19 cellular contexts compared by ENCODE assay signal in the genomic region with DNA sequence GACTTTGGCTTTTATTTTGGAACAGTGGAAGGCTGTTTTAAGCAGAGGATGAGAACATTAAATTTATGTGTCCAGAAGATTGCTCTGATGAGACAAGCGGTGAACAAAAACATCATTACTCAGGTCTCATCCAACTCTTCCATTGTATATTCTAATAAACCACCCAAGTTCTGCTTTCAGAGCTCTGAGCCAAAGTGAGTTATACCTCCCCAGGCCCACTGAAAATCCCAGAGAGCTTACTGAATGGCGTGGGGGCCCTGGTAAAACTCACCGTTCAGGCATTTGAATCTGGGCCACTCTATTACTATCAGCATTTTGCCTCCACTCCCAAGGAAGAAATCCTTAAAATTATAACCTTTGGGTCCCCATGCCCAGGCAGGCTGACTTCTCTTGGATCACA.
A peak's percentile ranks its signal among the peaks of the same experiment; 100 is the strongest.
DNase-seq lines count a peak whose midpoint lies in the region; ATAC-seq, FAIRE-seq and TF ChIP-seq lines count a peak whose summit lies in the region.
"Had no signal": no experiment of that assay in that cellular context is flagged by ENCODE, and none has a peak within 500 bp of the region (broad histone marks: within the 10 kb centered on the region; RNA-seq: fewer than 3 reads in every experiment).

No MANE protein-coding gene starts in this region.

- H3K4me1 Mint-ChIP-seq in activated T-cell treated with anti-CD3 and anti-CD28 coated beads, Interleukin-2, amount 50 U/mL, for 72 hours (ENCODE audit: low read depth): peaks cover 84% of the 10 kb centered on the region

- H3K36me3 Mint-ChIP-seq in activated T-cell treated with anti-CD3 and anti-CD28 coated beads, Interleukin-2, amount 50 U/mL, for 72 hours (ENCODE audit: insufficient read depth in 2 of 2): peaks cover 0 to 2% of the 10 kb centered on the region in 2 donors

- H3K4me3 Mint-ChIP-seq in activated T-cell treated with anti-CD3 and anti-CD28 coated beads, Interleukin-2, amount 50 U/mL, for 72 hours: peak overlapping the region; percentile 6 to 35
- H3K4me3 Mint-ChIP-seq: activated CD8-positive, alpha-beta memory T cell treated with anti-CD3 and anti-CD28 coated beads, Interleukin-2, amount 10 ng/mL, durations not matched to agents 7 days and 5 days; activated naive CD8-positive, alpha-beta T cell treated with anti-CD3 and anti-CD28 coated beads, Interleukin-2, amount 10 ng/mL, durations not matched to agents 7 days and 5 days had no signal

- H3K79me1 ChIP-seq in mesendoderm (ENCODE audit: low read length): no peaks in the 10 kb centered on the region

- H3K23ac ChIP-seq in mesendoderm (ENCODE audit: low read length): no peak overlapping the region

- no peak for FAIRE-seq in GM19239 (lab: Jason Lieb, UNC)
- FAIRE-seq: GM12892, kidney had no signal

- H3K9me3 Mint-ChIP-seq in activated T-cell treated with anti-CD3 and anti-CD28 coated beads, Interleukin-2, amount 50 U/mL, for 72 hours: no peaks in the 10 kb centered on the region
- H3K9me3 Mint-ChIP-seq: activated naive CD8-positive, alpha-beta T cell treated with anti-CD3 and anti-CD28 coated beads, Interleukin-2, amount 10 ng/mL, durations not matched to agents 7 days and 5 days had no signal

- no peak overlapping the region for H2BK15ac ChIP-seq in mesendoderm (replicated peaks; ENCODE audit: low read depth)

- H2BK120ac ChIP-seq in mesendoderm (ENCODE audit: low read depth, low read length): no peak overlapping the region

- ATAC-seq in activated T-cell treated with anti-CD3 and anti-CD28 coated beads, Interleukin-2, amount 50 U/mL, for 72 hours (replicated peaks in 1 of 2): no peak
- ATAC-seq in HG03095 (IDR thresholded peaks at IDR 0.05; ENCODE audit: unreplicated experiment): no peak
- ATAC-seq: activated CD8-positive, alpha-beta memory T cell treated with anti-CD3 and anti-CD28 coated beads, Interleukin-2, amount 10 ng/mL, durations not matched to agents 7 days and 5 days; heart left ventricle had no signal

- H3K27me3 ChIP-seq in SJSA1 (replicated peaks): no peaks in the 10 kb centered on the region
- no peaks in the 10 kb centered on the region for H3K27me3 ChIP-seq in mesendoderm (ENCODE audit: insufficient read depth, low read length, poor library complexity)
- H3K27me3 ChIP-seq: heart left ventricle had no signal

- no peak overlapping the region for H2AK5ac ChIP-seq in mesendoderm (ENCODE audit: low read length)

- H3K36me3 ChIP-seq in SJSA1 (no peaks in the 10 kb centered on the region), mesendoderm (ENCODE audit: control insufficient read depth, insufficient read depth, low read length) (no peaks in the 10 kb centered on the region)
- H3K36me3 ChIP-seq: heart left ventricle had no signal

- H2BK5ac ChIP-seq in mesendoderm (ENCODE audit: low read length): no peak overlapping the region

- H3K56ac ChIP-seq in mesendoderm (ENCODE audit: low read length): no peak overlapping the region

- no peak overlapping the region for H4K8ac ChIP-seq in mesendoderm (ENCODE audit: low read depth, low read length)

- WGBS in mesendoderm (ENCODE audit: extremely low coverage, insufficient coverage, low lambda C conversion rate): no CpG with 5 or more reads among the region's 3 CpGs

- TF ChIP-seq CTCF in fibroblast of the aortic adventitia (IDR thresholded peaks at IDR 0.05; ENCODE audit: insufficient read depth, low read length): no peak

- H3K27ac Mint-ChIP-seq in activated T-cell treated with anti-CD3 and anti-CD28 coated beads, Interleukin-2, amount 50 U/mL, for 72 hours: no peak overlapping the region
- H3K27ac Mint-ChIP-seq: activated CD8-positive, alpha-beta memory T cell treated with anti-CD3 and anti-CD28 coated beads, Interleukin-2, amount 10 ng/mL, durations not matched to agents 7 days and 5 days; activated naive CD8-positive, alpha-beta T cell treated with anti-CD3 and anti-CD28 coated beads, Interleukin-2, amount 10 ng/mL, durations not matched to agents 7 days and 5 days had no signal

- H3K18ac ChIP-seq in mesendoderm (ENCODE audit: low read length): no peak overlapping the region

- H3K27me3 Mint-ChIP-seq in activated T-cell treated with anti-CD3 and anti-CD28 coated beads, Interleukin-2, amount 50 U/mL, for 72 hours (ENCODE audit: low read depth): no peaks in the 10 kb centered on the region

- no peak overlapping the region for H4K5ac ChIP-seq in mesendoderm (ENCODE audit: low read length)

- no peak overlapping the region for H3K4me2 ChIP-seq in mesendoderm (ENCODE audit: low read length)

- no peak overlapping the region for H3K9ac ChIP-seq in mesendoderm (ENCODE audit: low read length)

- H3K4ac ChIP-seq in mesendoderm (ENCODE audit: low read depth, low read length): no peak overlapping the region

- no peak for DNase-seq in activated T-cell treated with anti-CD3 and anti-CD28 coated beads, Interleukin-2, amount 50 U/mL, for 72 hours
- no peak for DNase-seq in activated T-cell treated with anti-CD3 and anti-CD28 coated beads for 4 hours
- peak in 1 of 2 experiments; percentile 47 for DNase-seq in SJSA1 (ENCODE audit: low read depth in 1 of 2, low spot score in 2 of 2)
- peak; percentile 40 for DNase-seq in fibroblast of the aortic adventitia (ENCODE audit: low read depth)
- DNase-seq in mesendoderm: no peak
- DNase-seq in GM19239 (ENCODE audit: insufficient read length, low spot score): no peak
- DNase-seq: activated CD8-positive, alpha-beta memory T cell treated with anti-CD3 and anti-CD28 coated beads, Interleukin-2, amount 10 ng/mL, durations not matched to agents 7 days and 5 days; activated naive CD8-positive, alpha-beta T cell treated with anti-CD3 and anti-CD28 coated beads, Interleukin-2, amount 10 ng/mL, durations not matched to agents 7 days and 5 days; cerebellar nuclear complex; COR-L47; heart left ventricle; KBM-7; kidney; posterior cingulate gyrus had no signal

- H3K4me1 ChIP-seq in SJSA1 (replicated peaks) (peaks cover 98% of the 10 kb centered on the region), mesendoderm (ENCODE audit: control insufficient read depth, low read depth, low read length) (no peaks in the 10 kb centered on the region)

- H3K79me2 ChIP-seq in mesendoderm (ENCODE audit: control insufficient read depth, insufficient read depth, low read length): no peaks in the 10 kb centered on the region

- H3K27ac ChIP-seq in SJSA1 (peak overlapping the region; percentile 75), skin epidermis (peak overlapping the region in 14 of 21 experiments; percentile 7 to 72 (median 44)), mesendoderm (ENCODE audit: low read depth, low read length) (no peak overlapping the region)
- H3K27ac ChIP-seq: HL-60, VCaP had no signal

- H3K4me3 ChIP-seq in SJSA1 (no peak overlapping the region), fibroblast of the aortic adventitia (ENCODE audit: low read depth, low read length) (no peak overlapping the region), skin epidermis (no peak overlapping the region), mesendoderm (ENCODE audit: low read length) (no peak overlapping the region)
- H3K4me3 ChIP-seq: heart left ventricle had no signal

- no peaks in the 10 kb centered on the region for H3K9me3 ChIP-seq in SJSA1 (replicated peaks)
- H3K9me3 ChIP-seq: heart left ventricle had no signal
